ENCODE assay signal across 12 cellular contexts in the genomic region with DNA sequence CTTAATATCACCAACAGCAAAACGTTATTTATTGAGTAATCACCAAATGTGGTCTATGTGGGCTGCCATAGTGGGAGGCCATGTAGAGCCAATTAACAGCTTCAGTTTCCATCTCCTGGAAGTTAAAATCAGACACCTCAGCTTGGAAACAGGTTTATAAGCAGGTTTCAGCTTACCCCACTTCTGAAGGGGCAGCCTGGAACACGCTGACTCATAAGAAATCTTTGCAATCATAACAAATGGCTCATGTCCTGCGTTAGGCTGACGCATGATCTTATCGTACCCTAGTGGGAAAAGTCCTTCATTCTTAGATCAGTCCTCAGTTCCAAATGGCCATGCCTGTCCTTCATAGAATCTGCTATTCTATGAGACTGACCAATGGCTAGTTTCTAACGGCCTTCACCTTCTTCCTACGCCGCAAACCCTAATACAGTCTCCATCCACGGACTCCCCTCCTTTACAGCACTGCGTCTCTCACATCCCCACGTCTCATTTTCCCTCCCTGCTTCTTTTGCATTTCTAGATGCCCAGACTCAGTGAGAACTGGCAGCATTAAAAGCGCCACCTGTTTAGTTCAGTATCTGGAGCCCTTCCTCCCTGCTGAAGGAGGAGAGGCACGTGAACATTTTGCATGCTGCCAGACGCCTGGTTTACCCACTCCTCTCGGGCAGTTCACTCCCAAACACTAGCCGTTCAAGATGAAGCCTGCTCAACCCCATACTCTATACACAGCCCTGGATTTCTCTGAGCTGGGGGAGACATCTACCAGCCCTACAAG. TPM values are rescaled to one million over a fixed set of nuclear protein-coding genes. Genes with fewer than 3 reads are reported as not detected.
A peak's percentile ranks its signal among the peaks of the same experiment; 100 is the strongest.
DNase-seq lines count a peak whose midpoint lies in the region; TF ChIP-seq lines count a peak whose summit lies in the region.
"Had no signal": no experiment of that assay in that cellular context is flagged by ENCODE, and none has a peak within 500 bp of the region (broad histone marks: within the 10 kb centered on the region; RNA-seq: fewer than 3 reads in every experiment).

No MANE protein-coding gene starts in this region.

- no peaks in the 10 kb centered on the region for H3K9me3 ChIP-seq in skeletal muscle tissue (ENCODE audit: control insufficient read depth in 3 of 3, low read length in 3 of 3)

- intact Hi-C loops in CD14-positive monocyte (cut with micrococcal nuclease) = no loop called here

- H3K4me1 ChIP-seq in skeletal muscle tissue (ENCODE audit: control insufficient read depth in 3 of 3, insufficient read depth in 3 of 3, low read length in 3 of 3) = peaks cover 6 to 12% (median 12%) of the 10 kb centered on the region in 3 donors

- H3K9me3 Mint-ChIP-seq in CD14-positive monocyte = peaks cover 0 to 3% (median 0%) of the 10 kb centered on the region in 7 donors
- H3K9me3 Mint-ChIP-seq: activated naive CD8-positive, alpha-beta T cell treated with anti-CD3 and anti-CD28 coated beads, Interleukin-2, amount 10 ng/mL, durations not matched to agents 7 days and 5 days; naive B cell had no signal

- H3K36me3 ChIP-seq in skeletal muscle tissue (ENCODE audit: control insufficient read depth in 3 of 3, insufficient read depth in 3 of 3, low read length in 3 of 3) = no peaks in the 10 kb centered on the region

- peak overlapping the region; percentile 33 for H3K27ac ChIP-seq in skeletal muscle tissue (ENCODE audit: low read depth, low read length)

- TF ChIP-seq CTCF in CD14-positive monocyte (IDR thresholded peaks at IDR 0.05) = no peak

- H3K27me3 ChIP-seq in skeletal muscle tissue (ENCODE audit: control insufficient read depth in 3 of 3, insufficient read depth in 3 of 3, low read length in 3 of 3) = no peaks in the 10 kb centered on the region

- peaks cover 4% of the 10 kb centered on the region for H3K4me1 Mint-ChIP-seq in CD14-positive monocyte
- H3K4me1 Mint-ChIP-seq: activated naive CD8-positive, alpha-beta T cell treated with anti-CD3 and anti-CD28 coated beads, Interleukin-2, amount 10 ng/mL, durations not matched to agents 7 days and 5 days; B cell; naive B cell had no signal

- no peak overlapping the region for H3K4me3 Mint-ChIP-seq in CD14-positive monocyte
- H3K4me3 Mint-ChIP-seq: activated naive CD8-positive, alpha-beta T cell treated with anti-CD3 and anti-CD28 coated beads, Interleukin-2, amount 10 ng/mL, durations not matched to agents 7 days and 5 days; B cell; naive B cell had no signal

- H3K9ac ChIP-seq in skeletal muscle tissue (ENCODE audit: low read depth in 1 of 3, low read length in 3 of 3) = no peak overlapping the region

- H3K4me3 ChIP-seq in skeletal muscle tissue (ENCODE audit: low read length in 3 of 3) = peak overlapping the region in 2 of 3 donors; percentile 2 to 17

- H3K27ac Mint-ChIP-seq in CD14-positive monocyte = peak overlapping the region in 1 of 7 donors; percentile 57
- H3K27ac Mint-ChIP-seq: activated naive CD8-positive, alpha-beta T cell treated with anti-CD3 and anti-CD28 coated beads, Interleukin-2, amount 10 ng/mL, durations not matched to agents 7 days and 5 days; B cell had no signal

- DNase-seq in SIG-M5 treated with dmso at 0.1 percent for 504 hours (lab: John Stamatoyannopoulos, UW; ENCODE audit: unreplicated experiment) (peak; percentile 11), SIG-M5 (lab: John Stamatoyannopoulos, UW) (no peak), RKO (ENCODE audit: low spot score) (peak; percentile 97), fibroblast of gingiva (ENCODE audit: low read depth) (peak; percentile 87), DMS114 treated with DMSO at 0.1 percent for 48 hours (lab: John Stamatoyannopoulos, UW; ENCODE audit: unreplicated experiment) (no peak), mesenteric fat pad (ENCODE audit: low spot score) (no peak), CD14-positive monocyte (ENCODE audit: low spot score) (no peak)
- DNase-seq: activated naive CD8-positive, alpha-beta T cell treated with anti-CD3 and anti-CD28 coated beads, Interleukin-2, amount 10 ng/mL, durations not matched to agents 7 days and 5 days; naive B cell; NK-92 treated with Interleukin-12 subunit alpha and Interleukin-12 subunit beta, amount 100 ng/mL, for 24 hours had no signal

- peaks cover 0 to 8% of the 10 kb centered on the region in 2 donors for H3K36me3 Mint-ChIP-seq in CD14-positive monocyte
- H3K36me3 Mint-ChIP-seq: activated naive CD8-positive, alpha-beta T cell treated with anti-CD3 and anti-CD28 coated beads, Interleukin-2, amount 10 ng/mL, durations not matched to agents 7 days and 5 days; naive B cell had no signal

- H3K27me3 Mint-ChIP-seq in CD14-positive monocyte (ENCODE audit: low read depth in 3 of 3) = peaks cover 0 to 2% (median 0%) of the 10 kb centered on the region in 3 donors
- H3K27me3 Mint-ChIP-seq: naive B cell had no signal

RNA-seq across cellular contexts. Expression of a gene that starts 24.2 kb away (rescaled TPM):
- total RNA-seq in skeletal muscle tissue (180 TPM), mesenteric fat pad (332 TPM)
- polyA plus RNA-seq in CD14-positive monocyte = 100 to 1,000 TPM; 202 to 221 TPM

Comparison
In these comparisons a context has a peak if more than half of its experiments do, and no peak if none do; other contexts are left out.
1. DNase-seq: peak in SIG-M5 treated with dmso at 0.1 percent for 504 hours (single experiment), RKO (single experiment) and fibroblast of gingiva (single experiment); none in SIG-M5 (single experiment), DMS114 treated with DMSO at 0.1 percent for 48 hours (single experiment), mesenteric fat pad (single experiment) and CD14-positive monocyte (single experiment).